Comparison of ENCODE assay signal across 8 cellular contexts in genomic region chr20:841568-842546, GRCh38. TPM values are rescaled to one million over a fixed set of nuclear protein-coding genes. Genes with fewer than 3 reads are reported as not detected.
DNase-seq lines count a peak whose midpoint lies in the region; ATAC-seq and TF ChIP-seq lines count a peak whose summit lies in the region.

No MANE protein-coding gene starts in this region.

- H3K9me3 ChIP-seq in tibial artery (no peaks in the 10 kb centered on the region), HAP-1 (no peaks in the 10 kb centered on the region)

- DNase-seq in ecto neural progenitor cell (ENCODE audit: low spot score) (peak; percentile 63), naive B cell (no peak), SKM-1 (lab: John Stamatoyannopoulos, UW; ENCODE audit: unreplicated experiment) (no peak), tibial artery (no peak), HAP-1 (ENCODE audit: low spot score in 2 of 2) (no peak), NOMO-1 treated with dmso at 0.1 percent for 144 hours (lab: John Stamatoyannopoulos, UW; ENCODE audit: unreplicated experiment) (no peak)

- peak overlapping the region; percentile 33 to 83 (median 48) for H3K4me3 Mint-ChIP-seq in IgD-negative memory B cell
- H3K4me3 Mint-ChIP-seq in naive B cell = peak overlapping the region; percentile 42 to 84 (median 70)

- no peak for TF ChIP-seq CTCF in C4-2B (conservative IDR thresholded peaks at IDR 0.05)
- no peak for TF ChIP-seq CTCF in tibial artery (IDR thresholded peaks at IDR 0.05)

- H3K27me3 Mint-ChIP-seq in IgD-negative memory B cell (peaks cover 2% of the 10 kb centered on the region), naive B cell (peaks cover 0 to 9% (median 4%) of the 10 kb centered on the region in 3 donors)

- no peak overlapping the region for H3K4me3 ChIP-seq in tibial artery
- H3K4me3 ChIP-seq in HAP-1 = no peak overlapping the region

- H3K9me3 Mint-ChIP-seq in IgD-negative memory B cell (no peaks in the 10 kb centered on the region), naive B cell (peaks cover 0 to 5% (median 0%) of the 10 kb centered on the region in 7 donors)

- H3K27ac ChIP-seq in C4-2B (peak overlapping the region; percentile 92), tibial artery (no peak overlapping the region)

- H3K4me1 ChIP-seq in tibial artery = peaks cover 0 to 37% (median 19%) of the 10 kb centered on the region in 4 donors
- H3K4me1 ChIP-seq in HAP-1 = no peaks in the 10 kb centered on the region; the same call in 1 of the 2 replicates

- peak overlapping the region in 1 of 3 donors; percentile 57 for H3K27ac Mint-ChIP-seq in IgD-negative memory B cell
- no peak overlapping the region for H3K27ac Mint-ChIP-seq in naive B cell

- ATAC-seq in naive B cell (ENCODE audit: low read depth in 2 of 2) = no peak

- peaks cover 32% of the 10 kb centered on the region in 3 donors for H3K4me1 Mint-ChIP-seq in IgD-negative memory B cell
- peaks cover 38 to 60% (median 51%) of the 10 kb centered on the region in 3 donors for H3K4me1 Mint-ChIP-seq in naive B cell

- peaks cover 0 to 10% (median 0%) of the 10 kb centered on the region in 3 donors for H3K36me3 ChIP-seq in tibial artery
- H3K36me3 ChIP-seq in HAP-1 (replicated peaks) = no peaks in the 10 kb centered on the region

- intact Hi-C loops in tibial artery (cut with DNase I; ENCODE audit: low total_unique reads) = no loop called here

- in situ Hi-C loops in HAP-1 (cut with MboI; ENCODE audit: low sequenced_read_pairs) = no loop called here

- peaks cover 1% of the 10 kb centered on the region for H3K36me3 Mint-ChIP-seq in IgD-negative memory B cell
- peaks cover 6 to 8% of the 10 kb centered on the region in 2 donors for H3K36me3 Mint-ChIP-seq in naive B cell

- H3K27me3 ChIP-seq in tibial artery = peaks cover 0 to 24% of the 10 kb centered on the region in 2 donors
- H3K27me3 ChIP-seq in HAP-1 (ENCODE audit: low read depth) = no peaks in the 10 kb centered on the region

RNA-seq across cellular contexts. Expression of gene FAM110A, which starts 8.3 kb away (rescaled TPM):
- polyA plus RNA-seq in IgD-negative memory B cell (19.3 TPM), naive B cell (ENCODE audit: low read depth in 6 of 6) (10 to 100 TPM in 4 of 6 donors, 1 to 10 TPM in 2; 8.9 to 18.9 (median 12.4) TPM)
